ENCODE assay signal across 29 cellular contexts in the genomic region with DNA sequence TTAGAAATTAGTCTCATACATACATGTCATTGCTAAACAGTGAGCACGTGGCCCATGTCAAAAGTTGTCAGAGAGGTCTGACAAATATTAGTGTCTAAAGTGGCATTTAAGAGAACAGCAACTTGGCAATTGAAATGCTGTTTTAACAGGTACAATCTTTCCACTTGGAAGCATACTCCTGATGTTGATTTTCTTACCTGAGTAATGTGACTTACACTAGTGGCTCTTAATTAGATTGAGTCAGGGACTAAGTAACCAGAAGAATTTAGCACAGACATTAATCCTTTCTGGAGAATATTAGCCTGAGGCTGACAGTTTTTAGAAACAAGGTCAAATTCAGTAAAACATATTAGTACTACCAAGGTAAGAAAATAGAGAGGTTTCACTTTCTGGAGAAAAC.
"Had no signal": no experiment of that assay in that cellular context is flagged by ENCODE, and none has a peak within 500 bp of the region (broad histone marks: within the 10 kb centered on the region; RNA-seq: fewer than 3 reads in every experiment).

No MANE protein-coding gene starts in this region.

- H3K27me3 Mint-ChIP-seq: activated B cell treated with CpG ODN at 0.5 μM for 24 hours; activated CD8-positive, alpha-beta T cell treated with anti-CD3 and anti-CD28 coated beads for 36 hours; activated T-helper 17 cell treated with anti-CD3 and anti-CD28 coated beads, Interleukin-2, amount 50 U/mL, for 72 hours; stimulated activated memory B cell treated with anti-CD40 and anti-IgM and Interleukin-4, amounts not matched to agents 10 μg/mL and 1 μg/mL and 100 μg/mL, for 72 hours; stimulated activated naive CD8-positive, alpha-beta T cell treated with anti-CD3 and anti-CD28 coated beads, Interleukin-15, amount 100 ng/mL, for 72 hours had no signal

- H3K4me1 ChIP-seq: gastrocnemius medialis, sigmoid colon, upper lobe of left lung had no signal

- H3K36me3 ChIP-seq: brain microvascular endothelial cell, gastrocnemius medialis, sigmoid colon, thyroid gland, upper lobe of left lung had no signal

- H3K9me3 Mint-ChIP-seq: activated B cell treated with CpG ODN at 0.5 μM for 24 hours; activated CD8-positive, alpha-beta T cell treated with anti-CD3 and anti-CD28 coated beads for 36 hours; activated T-cell treated with anti-CD3 and anti-CD28 coated beads, Interleukin-2, amount 50 U/mL, for 4 hours; activated T-helper 17 cell treated with anti-CD3 and anti-CD28 coated beads, Interleukin-2, amount 50 U/mL, for 72 hours; nephron; stimulated activated memory B cell treated with anti-CD40 and anti-IgM and Interleukin-4, amounts not matched to agents 10 μg/mL and 1 μg/mL and 100 μg/mL, for 72 hours; T-helper 2 cell treated with Interferon-gamma antibody and Interleukin-4, amounts not matched to agents 5 μg/mL and 100 μg/mL, for 36 hours had no signal

- H3K27ac ChIP-seq: brain microvascular endothelial cell, gastrocnemius medialis, sigmoid colon, thyroid gland, upper lobe of left lung had no signal

- H3K4me1 Mint-ChIP-seq: activated B cell treated with CpG ODN at 0.5 μM for 24 hours; activated T-helper 17 cell treated with anti-CD3 and anti-CD28 coated beads, Interleukin-2, amount 50 U/mL, for 72 hours; nephron; stimulated activated memory B cell treated with anti-CD40 and anti-IgM and Interleukin-4, amounts not matched to agents 10 μg/mL and 1 μg/mL and 100 μg/mL, for 72 hours; stimulated activated naive CD8-positive, alpha-beta T cell treated with anti-CD3 and anti-CD28 coated beads, Interleukin-15, amount 100 ng/mL, for 72 hours had no signal

- H3K36me3 Mint-ChIP-seq: stimulated activated memory B cell treated with anti-CD40 and anti-IgM and Interleukin-4, amounts not matched to agents 10 μg/mL and 1 μg/mL and 100 μg/mL, for 72 hours had no signal

- H3K9me3 ChIP-seq: gastrocnemius medialis, sigmoid colon, thyroid gland, upper lobe of left lung had no signal

- H3K27me3 ChIP-seq: brain microvascular endothelial cell, gastrocnemius medialis, sigmoid colon, thyroid gland, upper lobe of left lung had no signal

- H3K4me3 Mint-ChIP-seq: activated B cell treated with CpG ODN at 0.5 μM for 24 hours; activated CD8-positive, alpha-beta T cell treated with anti-CD3 and anti-CD28 coated beads for 36 hours; activated T-cell treated with anti-CD3 and anti-CD28 coated beads, Interleukin-2, amount 50 U/mL, for 4 hours; activated T-helper 17 cell treated with anti-CD3 and anti-CD28 coated beads, Interleukin-2, amount 50 U/mL, for 72 hours; dendritic cell treated with granulocyte-macrophage colony-stimulating factor and Interleukin-4, amounts not matched to agents 40 ng/mL and 50 ng/mL, for 4 days; nephron; stimulated activated memory B cell treated with anti-CD40 and anti-IgM and Interleukin-4, amounts not matched to agents 10 μg/mL and 1 μg/mL and 100 μg/mL, for 72 hours; stimulated activated naive CD8-positive, alpha-beta T cell treated with anti-CD3 and anti-CD28 coated beads, Interleukin-15, amount 100 ng/mL, for 72 hours; T-helper 2 cell treated with Interferon-gamma antibody and Interleukin-4, amounts not matched to agents 5 μg/mL and 100 μg/mL, for 36 hours had no signal

- ATAC-seq: activated CD8-positive, alpha-beta T cell treated with anti-CD3 and anti-CD28 coated beads for 36 hours; activated T-cell treated with anti-CD3 and anti-CD28 coated beads, Interleukin-2, amount 50 U/mL, for 4 hours; activated T-helper 17 cell treated with anti-CD3 and anti-CD28 coated beads, Interleukin-2, amount 50 U/mL, for 72 hours; gastrocnemius medialis; left cardiac atrium; stimulated activated memory B cell treated with anti-CD40 and anti-IgM and Interleukin-4, amounts not matched to agents 10 μg/mL and 1 μg/mL and 100 μg/mL, for 72 hours; stimulated activated naive CD8-positive, alpha-beta T cell treated with anti-CD3 and anti-CD28 coated beads, Interleukin-15, amount 100 ng/mL, for 72 hours had no signal

- H3K4me3 ChIP-seq: gastrocnemius medialis, sigmoid colon, thyroid gland, upper lobe of left lung had no signal

- DNase-seq: activated B cell treated with CpG ODN at 0.5 μM for 24 hours; activated CD4-positive, alpha-beta T cell treated with anti-CD3 and anti-CD28 coated beads, Interleukin-2, amount 50 U/mL, for 1 hour; activated CD8-positive, alpha-beta T cell treated with anti-CD3 and anti-CD28 coated beads for 36 hours; activated gamma-delta T cell treated with Interleukin-2 at 50 U/mL for 16 hours; activated naive CD4-positive, alpha-beta T cell treated with anti-CD3 and anti-CD28 coated beads, Interleukin-2, amount 50 U/mL, for 16 hours; activated T-cell treated with anti-CD3 and anti-CD28 coated beads, Interleukin-2, amount 50 U/mL, for 4 hours; amniotic stem cell; brain microvascular endothelial cell; caudate nucleus; erythroblast; gastrocnemius medialis; glutamatergic neuron; left cardiac atrium; mesendoderm; sigmoid colon; small intestine; stimulated activated CD4-positive, alpha-beta T cell treated with anti-CD3 and anti-CD28 coated beads, Interleukin-1b, Interleukin-23, amount 100 ng/mL, for 48 hours; stimulated activated CD4-positive, alpha-beta T cell treated with anti-CD3 and anti-CD28 coated beads, Interleukin-4, amount 100 ng/mL, for 4 hours; stimulated activated CD8-positive, alpha-beta memory T cell treated with anti-CD3 and anti-CD28 coated beads, Interleukin-4, amount 100 ng/mL, for 48 hours; stimulated activated naive CD8-positive, alpha-beta T cell treated with anti-CD3 and anti-CD28 coated beads, Interleukin-15, amount 100 ng/mL, for 72 hours; substantia nigra; T-helper 1 cell; thyroid gland had no signal

- H3K27ac Mint-ChIP-seq: activated B cell treated with CpG ODN at 0.5 μM for 24 hours; activated CD8-positive, alpha-beta T cell treated with anti-CD3 and anti-CD28 coated beads for 36 hours; activated T-helper 17 cell treated with anti-CD3 and anti-CD28 coated beads, Interleukin-2, amount 50 U/mL, for 72 hours; dendritic cell treated with granulocyte-macrophage colony-stimulating factor and Interleukin-4, amounts not matched to agents 40 ng/mL and 50 ng/mL, for 4 days; nephron; stimulated activated memory B cell treated with anti-CD40 and anti-IgM and Interleukin-4, amounts not matched to agents 10 μg/mL and 1 μg/mL and 100 μg/mL, for 72 hours; stimulated activated naive CD8-positive, alpha-beta T cell treated with anti-CD3 and anti-CD28 coated beads, Interleukin-15, amount 100 ng/mL, for 72 hours; T-helper 2 cell treated with Interferon-gamma antibody and Interleukin-4, amounts not matched to agents 5 μg/mL and 100 μg/mL, for 36 hours had no signal
